ENCODE assay signal across 23 cellular contexts in genomic region chr2:193542762-193543161, GRCh38.
A peak's percentile ranks its signal among the peaks of the same experiment; 100 is the strongest.
DNase-seq lines count a peak whose midpoint lies in the region; ATAC-seq, FAIRE-seq and TF ChIP-seq lines count a peak whose summit lies in the region.
"Had no signal": no experiment of that assay in that cellular context is flagged by ENCODE, and none has a peak within 500 bp of the region (broad histone marks: within the 10 kb centered on the region; RNA-seq: fewer than 3 reads in every experiment).

No MANE protein-coding gene starts in this region.

- TF ChIP-seq RAD21 in HepG2 (CRISPR knock-in tag; IDR thresholded peaks at IDR 0.05) = no peak

- H2AFZ ChIP-seq in KMS-11 (ENCODE audit: low read depth) = peak overlapping the region; percentile 13; the same call in 1 of the 2 replicates
- no peak overlapping the region for H2AFZ ChIP-seq in HepG2 (ENCODE audit: low read length)
- H2AFZ ChIP-seq: GM23248, PC-9 had no signal

- POLR2A ChIA-PET in HepG2 (lab: Yijun Ruan, JAX) = no interaction called here

- H3K27me3 ChIP-seq in BLaER1 treated with 17β-estradiol and CSF1 and Interleukin-3, amounts not matched to agents 10 nM and 100 nM = no peaks in the 10 kb centered on the region
- no peaks in the 10 kb centered on the region for H3K27me3 ChIP-seq in KMS-11 (ENCODE audit: insufficient read depth, low read depth)
- H3K27me3 ChIP-seq in dorsolateral prefrontal cortex = no peaks in the 10 kb centered on the region
- no peaks in the 10 kb centered on the region for H3K27me3 ChIP-seq in HepG2 (ENCODE audit: control insufficient read depth in 1 of 2, insufficient read depth in 2 of 2, low read length in 2 of 2)
- H3K27me3 ChIP-seq: uterus had no signal

- H3K36me3 ChIP-seq in BLaER1 treated with 17β-estradiol and CSF1 and Interleukin-3, amounts not matched to agents 10 nM and 100 nM = no peaks in the 10 kb centered on the region
- H3K36me3 ChIP-seq in KMS-11 (ENCODE audit: insufficient read depth) (no peaks in the 10 kb centered on the region), HepG2 (replicated peaks in 1 of 2; ENCODE audit: control insufficient read depth in 1 of 2, insufficient read depth in 2 of 2, low read length in 2 of 2) (no peaks in the 10 kb centered on the region)
- H3K36me3 ChIP-seq: uterus had no signal

- H3K9me3 ChIP-seq in BLaER1 treated with 17β-estradiol and CSF1 and Interleukin-3, amounts not matched to agents 10 nM and 100 nM (replicated peaks in 1 of 11) = peaks cover 0 to 11% (median 0%) of the 10 kb centered on the region in 11 experiments; a peak in 1 of 22 replicates
- no peaks in the 10 kb centered on the region; the same call in 1 of the 2 replicates for H3K9me3 ChIP-seq in HepG2 (ENCODE audit: low read length)
- H3K9me3 ChIP-seq: SK-N-SH, uterus had no signal

- 60% methylated on average over 3 of the region's 3 CpGs for WGBS in HepG2 (ENCODE audit: low lambda C conversion rate)

- CTCF ChIA-PET in HepG2 (lab: Yijun Ruan, JAX; ENCODE audit: low intra/inter-chr PET ratio, low total read pairs) = no interaction called here

- peak; percentile 82 for DNase-seq in NCI-H69 (lab: John Stamatoyannopoulos, UW)
- DNase-seq in dorsolateral prefrontal cortex = no peak
- no peak for DNase-seq in NCI-H128 (lab: John Stamatoyannopoulos, UW; ENCODE audit: unreplicated experiment)
- DNase-seq in HepG2 (ENCODE audit: low spot score) = no peak
- DNase-seq: GM23248; left colon; NCI-H1048; NCI-H510A treated with DMSO at 0.1 percent for 48 hours; nephron progenitor cell; PC-9; SK-N-SH; stimulated activated CD4-positive, alpha-beta T cell treated with anti-CD3 and anti-CD28 coated beads, Interleukin-4, amount 100 ng/mL, for 4 hours; substantia nigra; T1000; uterus had no signal

- in situ Hi-C loops in HepG2 (cut with HindIII; ENCODE audit: extremely low pct_ligation_motif_present, low pct_unique_long_range_greater_than_20kb) = no loop called here

- no TSS peak for BruUV-seq in HepG2 (replicated peaks; lab: Mats Ljungman, UMichigan)

- TF ChIP-seq EP300 in HepG2 (IDR thresholded peaks at IDR 0.05; ENCODE audit: low read depth in 2 of 2, low read length in 2 of 2) (no peak), HepG2 (CRISPR knock-in tag; IDR thresholded peaks at IDR 0.05; ENCODE audit: borderline replicate concordance) (no peak)

- peaks cover 0 to 10% (median 7%) of the 10 kb centered on the region in 10 experiments; a peak in 12 of 20 replicates for H3K4me1 ChIP-seq in BLaER1 treated with 17β-estradiol and CSF1 and Interleukin-3, amounts not matched to agents 10 nM and 100 nM
- H3K4me1 ChIP-seq in KMS-11 (ENCODE audit: low read depth, poor library complexity, severe bottlenecking) = peaks cover 18% of the 10 kb centered on the region
- 0 out of 2 replicates have a peak, but pooled peaks cover 8% of the 10 kb centered on the region for H3K4me1 ChIP-seq in HepG2 (ENCODE audit: insufficient read depth, low read length)
- H3K4me1 ChIP-seq: uterus had no signal

- FAIRE-seq in HepG2 (lab: Jason Lieb, UNC) = no peak
- FAIRE-seq: bronchial epithelial cell had no signal

- intact Hi-C loops in dorsolateral prefrontal cortex (cut with DNase I) (no loop called here), HepG2 (cut with micrococcal nuclease; ENCODE audit: unreplicated experiment) (no loop called here)

- TF ChIP-seq CTCF in KMS-11 (conservative IDR thresholded peaks at IDR 0.05; ENCODE audit: low read depth, low read length) (no peak), dorsolateral prefrontal cortex (IDR thresholded peaks at IDR 0.05 in 54 of 56, conservative IDR thresholded peaks at IDR 0.05 in 2 of 56; ENCODE audit: low read depth in 1 of 56, partially characterized antibody in 56 of 56) (no peak), HepG2 (CRISPR knock-in tag; IDR thresholded peaks at IDR 0.05) (no peak)

- no peak overlapping the region for H3K4me3 ChIP-seq in BLaER1 treated with 17β-estradiol and CSF1 and Interleukin-3, amounts not matched to agents 10 nM and 100 nM
- H3K4me3 ChIP-seq in KMS-11 (IDR thresholded peaks at IDR 0.05; ENCODE audit: insufficient read depth, low read depth, low read length) = no peak overlapping the region
- no peak overlapping the region for H3K4me3 ChIP-seq in dorsolateral prefrontal cortex
- no peak overlapping the region for H3K4me3 ChIP-seq in HepG2 (replicated peaks in 1 of 3; ENCODE audit: insufficient read depth in 1 of 3, low read depth in 2 of 3, low read length in 3 of 3)
- H3K4me3 ChIP-seq: GM23248, PC-9, smooth muscle cell, uterus had no signal

- H3K9ac ChIP-seq in BLaER1 treated with 17β-estradiol and CSF1 and Interleukin-3, amounts not matched to agents 10 nM and 100 nM = no peak overlapping the region
- H3K9ac ChIP-seq in KMS-11 (no peak overlapping the region), HepG2 (ENCODE audit: insufficient read depth, low read depth, low read length) (no peak overlapping the region)
- H3K9ac ChIP-seq: GM23248, SK-N-SH had no signal

- no peaks in the 10 kb centered on the region for H4K20me1 ChIP-seq in BLaER1 treated with 17β-estradiol and CSF1 and Interleukin-3, amounts not matched to agents 10 nM and 100 nM
- H4K20me1 ChIP-seq in KMS-11 (ENCODE audit: insufficient read depth) (no peaks in the 10 kb centered on the region), HepG2 (ENCODE audit: insufficient read depth, low read length) (no peaks in the 10 kb centered on the region)

- no peak overlapping the region for H3K27ac ChIP-seq in BLaER1 treated with 17β-estradiol and CSF1 and Interleukin-3, amounts not matched to agents 10 nM and 100 nM
- no peak overlapping the region; the same call in 1 of the 2 replicates for H3K27ac ChIP-seq in KMS-11
- H3K27ac ChIP-seq in dorsolateral prefrontal cortex = no peak overlapping the region
- H3K27ac ChIP-seq in HepG2 (ENCODE audit: extremely low read length, insufficient read depth, low read length) = no peak overlapping the region
- H3K27ac ChIP-seq: GM23248, HL-60, PC-9, uterus had no signal

- H3K79me2 ChIP-seq in KMS-11 (ENCODE audit: insufficient read depth, low read depth) (no peaks in the 10 kb centered on the region), HepG2 (ENCODE audit: insufficient read depth, low read length) (no peaks in the 10 kb centered on the region)

- H3K4me2 ChIP-seq in BLaER1 treated with 17β-estradiol and CSF1 and Interleukin-3, amounts not matched to agents 10 nM and 100 nM = peak overlapping the region in 7 of 11 experiments; percentile 8 to 56 (median 44); a peak in 12 of 22 replicates
- H3K4me2 ChIP-seq in KMS-11 (no peak overlapping the region; the same call in 1 of the 2 replicates), HepG2 (ENCODE audit: low read depth, low read length) (no peak overlapping the region)
- H3K4me2 ChIP-seq: PC-9, SK-N-SH, smooth muscle cell had no signal

- TF ChIP-seq POLR2A in HepG2 (IDR thresholded peaks at IDR 0.05; ENCODE audit: insufficient read depth in 1 of 2, low read depth in 2 of 2, low read length in 2 of 2) = no peak

- ATAC-seq in GM18858 (IDR thresholded peaks at IDR 0.05; ENCODE audit: unreplicated experiment) (peak; percentile 33), HG03135 (IDR thresholded peaks at IDR 0.05; ENCODE audit: unreplicated experiment) (no peak), HepG2 (no peak)
- ATAC-seq: activated CD4-positive, CD25-positive, alpha-beta regulatory T cell treated with anti-CD3 and anti-CD28 coated beads, Interleukin-2, amount 50 U/mL, for 24 hours; left colon had no signal

TF ChIP-seq in HepG2, 621 proteins besides CTCF, POLR2A, EP300 and RAD21 (continues in another document):
- TF ChIP-seq ZNF644 (CRISPR knock-in tag; IDR thresholded peaks at IDR 0.05; ENCODE audit: low read depth) = no peak
- no peak for TF ChIP-seq SKI (IDR thresholded peaks at IDR 0.05; ENCODE audit: partially characterized antibody)
- no peak for TF ChIP-seq NONO (IDR thresholded peaks at IDR 0.05)
- TF ChIP-seq NONO (CRISPR knock-in tag; conservative IDR thresholded peaks at IDR 0.05) = no peak
- TF ChIP-seq GZF1 (CRISPR knock-in tag; IDR thresholded peaks at IDR 0.05) = no peak
- no peak for TF ChIP-seq MEIS2 (CRISPR knock-in tag; IDR thresholded peaks at IDR 0.05)
- TF ChIP-seq, protein P1, sequence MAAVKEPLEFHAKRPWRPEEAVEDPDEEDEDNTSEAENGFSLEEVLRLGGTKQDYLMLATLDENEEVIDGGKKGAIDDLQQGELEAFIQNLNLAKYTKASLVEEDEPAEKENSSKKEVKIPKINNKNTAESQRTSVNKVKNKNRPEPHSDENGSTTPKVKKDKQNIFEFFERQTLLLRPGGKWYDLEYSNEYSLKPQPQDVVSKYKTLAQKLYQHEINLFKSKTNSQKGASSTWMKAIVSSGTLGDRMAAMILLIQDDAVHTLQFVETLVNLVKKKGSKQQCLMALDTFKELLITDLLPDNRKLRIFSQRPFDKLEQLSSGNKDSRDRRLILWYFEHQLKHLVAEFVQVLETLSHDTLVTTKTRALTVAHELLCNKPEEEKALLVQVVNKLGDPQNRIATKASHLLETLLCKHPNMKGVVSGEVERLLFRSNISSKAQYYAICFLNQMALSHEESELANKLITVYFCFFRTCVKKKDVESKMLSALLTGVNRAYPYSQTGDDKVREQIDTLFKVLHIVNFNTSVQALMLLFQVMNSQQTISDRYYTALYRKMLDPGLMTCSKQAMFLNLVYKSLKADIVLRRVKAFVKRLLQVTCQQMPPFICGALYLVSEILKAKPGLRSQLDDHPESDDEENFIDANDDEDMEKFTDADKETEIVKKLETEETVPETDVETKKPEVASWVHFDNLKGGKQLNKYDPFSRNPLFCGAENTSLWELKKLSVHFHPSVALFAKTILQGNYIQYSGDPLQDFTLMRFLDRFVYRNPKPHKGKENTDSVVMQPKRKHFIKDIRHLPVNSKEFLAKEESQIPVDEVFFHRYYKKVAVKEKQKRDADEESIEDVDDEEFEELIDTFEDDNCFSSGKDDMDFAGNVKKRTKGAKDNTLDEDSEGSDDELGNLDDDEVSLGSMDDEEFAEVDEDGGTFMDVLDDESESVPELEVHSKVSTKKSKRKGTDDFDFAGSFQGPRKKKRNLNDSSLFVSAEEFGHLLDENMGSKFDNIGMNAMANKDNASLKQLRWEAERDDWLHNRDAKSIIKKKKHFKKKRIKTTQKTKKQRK (IDR thresholded peaks at IDR 0.05; ENCODE audit: low read length) = no peak
- TF ChIP-seq HOXA9 (CRISPR knock-in tag; IDR thresholded peaks at IDR 0.05; ENCODE audit: borderline replicate concordance) = no peak

Comparison
In these comparisons a context has a peak if more than half of its experiments do, and no peak if none do; other contexts are left out.
1. H3K4me2 ChIP-seq: peak in BLaER1 treated with 17β-estradiol and CSF1 and Interleukin-3, amounts not matched to agents 10 nM and 100 nM (7 of 11); none in KMS-11 (single experiment) and HepG2 (single experiment).